ENCODE assay signal across 8 cellular contexts in the genomic region with DNA sequence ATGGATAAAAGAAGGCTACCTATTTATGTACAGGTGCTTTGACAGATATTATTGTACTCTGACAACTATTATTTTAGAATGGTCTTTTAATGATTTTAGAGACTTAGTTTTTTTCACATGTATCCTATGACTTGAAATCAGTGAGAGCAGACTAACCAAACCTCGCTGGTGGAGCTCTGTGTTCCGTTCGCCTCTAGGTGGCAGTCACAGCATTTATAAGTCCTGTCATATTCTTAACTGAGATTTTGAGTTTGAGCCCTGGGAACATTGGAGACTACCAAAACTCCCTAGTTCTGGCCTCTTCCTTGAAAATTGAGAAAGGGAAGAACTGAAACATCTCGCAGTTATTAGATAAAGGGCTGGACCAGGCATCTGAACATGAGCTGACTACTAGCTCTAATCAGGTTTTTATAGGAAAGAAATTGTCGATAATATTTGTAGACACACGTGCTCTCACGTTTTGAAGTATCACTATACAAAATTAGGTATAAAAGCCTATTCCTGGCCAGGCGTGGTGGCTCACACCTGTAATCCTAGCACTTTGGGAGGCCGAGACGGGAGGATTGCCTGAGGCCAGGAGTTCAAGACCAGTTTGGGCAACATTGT. TPM values are rescaled to one million over a fixed set of nuclear protein-coding genes. Genes with fewer than 3 reads are reported as not detected.
A peak's percentile ranks its signal among the peaks of the same experiment; 100 is the strongest.
DNase-seq lines count a peak whose midpoint lies in the region; ATAC-seq and TF ChIP-seq lines count a peak whose summit lies in the region.

No MANE protein-coding gene starts in this region.

- H3K4me1 Mint-ChIP-seq in CD4-positive, alpha-beta T cell (ENCODE audit: low read depth) = no peaks in the 10 kb centered on the region
- no peaks in the 10 kb centered on the region for H3K4me1 Mint-ChIP-seq in activated CD4-positive, alpha-beta memory T cell treated with anti-CD3 and anti-CD28 coated beads for 36 hours (ENCODE audit: low read depth)

- intact Hi-C loops in CD4-positive, alpha-beta T cell (cut with DNase I, micrococcal nuclease) = loop anchor here (1.0 to 5.0 kb wide), 5 partner anchors 197 to 938 kb away; no protein-coding TSS in a partner anchor
- intact Hi-C loops in activated CD4-positive, alpha-beta memory T cell treated with anti-CD3 and anti-CD28 coated beads for 36 hours (cut with micrococcal nuclease) = loop anchor here (1.0 kb wide), 1 partner anchor 273 kb away; no protein-coding TSS in a partner anchor

- peak; percentile 66 for ATAC-seq in CD4-positive, alpha-beta T cell (ENCODE audit: poor library complexity)
- ATAC-seq in HG03095 (IDR thresholded peaks at IDR 0.05; ENCODE audit: unreplicated experiment) (peak; percentile 58), GM18511 (IDR thresholded peaks at IDR 0.05; ENCODE audit: unreplicated experiment) (no peak)

- DNase-seq in CD4-positive, alpha-beta T cell = peak; percentile 36 to 60 (median 44)
- peak; percentile 55 for DNase-seq in NCI-H526 treated with DMSO at 0.1 percent for 48 hours (lab: John Stamatoyannopoulos, UW)
- peak; percentile 69 for DNase-seq in activated CD4-positive, alpha-beta memory T cell treated with anti-CD3 and anti-CD28 coated beads for 36 hours
- DNase-seq in effector CD4-positive, alpha-beta T cell = peak; percentile 45
- DNase-seq in lung microvascular endothelial cell (ENCODE audit: low read depth in 2 of 2) = peak; percentile 85 to 91
- DNase-seq in stimulated activated CD8-positive, alpha-beta memory T cell treated with anti-CD3 and anti-CD28 coated beads, Interleukin-15, amount 100 ng/mL, for 48 hours (ENCODE audit: low read depth in 2 of 2) = peak; percentile 12 to 19

- H3K27ac ChIP-seq in CD4-positive, alpha-beta T cell (ENCODE audit: low read depth, low read length) = no peak overlapping the region

- H3K9me3 Mint-ChIP-seq in CD4-positive, alpha-beta T cell = no peaks in the 10 kb centered on the region
- no peaks in the 10 kb centered on the region for H3K9me3 Mint-ChIP-seq in activated CD4-positive, alpha-beta memory T cell treated with anti-CD3 and anti-CD28 coated beads for 36 hours

- no peaks in the 10 kb centered on the region for H3K27me3 ChIP-seq in CD4-positive, alpha-beta T cell (ENCODE audit: control insufficient read depth, insufficient read depth, low read length)

- no peaks in the 10 kb centered on the region for H3K27me3 Mint-ChIP-seq in CD4-positive, alpha-beta T cell
- H3K27me3 Mint-ChIP-seq in activated CD4-positive, alpha-beta memory T cell treated with anti-CD3 and anti-CD28 coated beads for 36 hours = no peaks in the 10 kb centered on the region

- CTCF ChIA-PET in CD4-positive, alpha-beta T cell (lab: Charles Lee) = interaction anchor here (0.7 to 2.9 kb wide), 11 partner anchors 12 to 1074 kb away, joined by 3 to 31 read pairs (median 4); a partner anchor contains a TSS
- CTCF ChIA-PET in activated CD4-positive, alpha-beta memory T cell treated with anti-CD3 and anti-CD28 coated beads for 36 hours (lab: Charles Lee) = interaction anchor here (0.6 to 6.2 kb wide), 46 partner anchors 9 to 679 kb away, joined by 3 to 181 read pairs (median 5); a partner anchor contains a TSS

- H3K4me3 Mint-ChIP-seq in CD4-positive, alpha-beta T cell = no peak overlapping the region
- H3K4me3 Mint-ChIP-seq in activated CD4-positive, alpha-beta memory T cell treated with anti-CD3 and anti-CD28 coated beads for 36 hours = no peak overlapping the region

- POLR2A ChIA-PET in CD4-positive, alpha-beta T cell (lab: Charles Lee) = interaction anchor here (0.9 to 2.1 kb wide), 4 partner anchors 17 to 277 kb away, joined by 3 to 14 read pairs (median 6); a partner anchor contains a TSS
- POLR2A ChIA-PET in activated CD4-positive, alpha-beta memory T cell treated with anti-CD3 and anti-CD28 coated beads for 36 hours (lab: Charles Lee) = interaction anchor here (0.6 to 1.0 kb wide), 2 partner anchors 85 to 171 kb away, joined by 3 read pairs; no protein-coding TSS in a partner anchor

- H3K27ac Mint-ChIP-seq in CD4-positive, alpha-beta T cell = no peak overlapping the region
- no peak overlapping the region for H3K27ac Mint-ChIP-seq in activated CD4-positive, alpha-beta memory T cell treated with anti-CD3 and anti-CD28 coated beads for 36 hours

- peaks cover 21% of the 10 kb centered on the region for H3K36me3 Mint-ChIP-seq in CD4-positive, alpha-beta T cell (ENCODE audit: low read depth)
- no peaks in the 10 kb centered on the region for H3K36me3 Mint-ChIP-seq in activated CD4-positive, alpha-beta memory T cell treated with anti-CD3 and anti-CD28 coated beads for 36 hours

- H3K9me3 ChIP-seq in CD4-positive, alpha-beta T cell (ENCODE audit: control insufficient read depth, low read length) = no peaks in the 10 kb centered on the region

- peak; percentile 77 for TF ChIP-seq CTCF in CD4-positive, alpha-beta T cell (IDR thresholded peaks at IDR 0.05)

RNA-seq across cellular contexts. Expression of a gene that starts 48.3 kb away (rescaled TPM):
- total RNA-seq in CD4-positive, alpha-beta T cell = 10 to 100 TPM; 19.8 to 26.4 TPM
- total RNA-seq in activated CD4-positive, alpha-beta memory T cell treated with anti-CD3 and anti-CD28 coated beads for 36 hours = 10 to 100 TPM; 23.6 to 28.4 TPM
- 20.0 and 20.4 TPM in 2 replicates for total RNA-seq in lung microvascular endothelial cell

RNA-seq across cellular contexts. Expression of a gene that starts 48.6 kb away (rescaled TPM):
- total RNA-seq in CD4-positive, alpha-beta T cell = 1 to 10 TPM; 5.7 to 5.8 TPM
- 10 to 100 TPM; 25.9 to 26.8 TPM for total RNA-seq in activated CD4-positive, alpha-beta memory T cell treated with anti-CD3 and anti-CD28 coated beads for 36 hours
- 5.0 TPM in 2 replicates for total RNA-seq in lung microvascular endothelial cell

Comparison
In these comparisons a context has a peak if more than half of its experiments do, and no peak if none do; other contexts are left out.
1. DNase-seq: peak in every context shown above with its lines; median percentile 88 in lung microvascular endothelial cell; 69 in activated CD4-positive, alpha-beta memory T cell treated with anti-CD3 and anti-CD28 coated beads for 36 hours; 55 in NCI-H526 treated with DMSO at 0.1 percent for 48 hours; 45 in effector CD4-positive, alpha-beta T cell; 44 in CD4-positive, alpha-beta T cell; 16 in stimulated activated CD8-positive, alpha-beta memory T cell treated with anti-CD3 and anti-CD28 coated beads, Interleukin-15, amount 100 ng/mL, for 48 hours.